In genomic region chr5:142025637-142026036, GRCh38 we compare ENCODE assay signal across 9 cellular contexts. TPM values are rescaled to one million over a fixed set of nuclear protein-coding genes. Genes with fewer than 3 reads are reported as not detected.
DNase-seq lines count a peak whose midpoint lies in the region; ATAC-seq and TF ChIP-seq lines count a peak whose summit lies in the region.
"Had no signal": no experiment of that assay in that cellular context is flagged by ENCODE, and none has a peak within 500 bp of the region (broad histone marks: within the 10 kb centered on the region; RNA-seq: fewer than 3 reads in every experiment).

No MANE protein-coding gene starts in this region.

- peak overlapping the region; percentile 81 for H3K4me3 Mint-ChIP-seq in activated naive CD4-positive, alpha-beta T cell treated with anti-CD3 and anti-CD28 coated beads, Interleukin-2, amount 10 ng/mL, durations not matched to agents 7 days and 5 days
- H3K4me3 Mint-ChIP-seq in activated T-helper 17 cell treated with anti-CD3 and anti-CD28 coated beads, Interleukin-2, amount 50 U/mL, for 72 hours: peak overlapping the region; percentile 95
- peak overlapping the region; percentile 87 for H3K4me3 Mint-ChIP-seq in memory B cell

- in situ Hi-C loops in transverse colon (cut with MboI; ENCODE audit: low pct_ligation_motif_present in 1 of 4, low pct_unique_long_range_greater_than_20kb in 1 of 4, low sequenced_read_pairs in 3 of 4): no loop called here

- H3K4me1 ChIP-seq in transverse colon: peaks cover 0 to 10% (median 2%) of the 10 kb centered on the region in 4 donors

- H3K27me3 ChIP-seq in transverse colon: no peaks in the 10 kb centered on the region
- H3K27me3 ChIP-seq: BE2C had no signal

- no peaks in the 10 kb centered on the region for H3K36me3 Mint-ChIP-seq in activated naive CD4-positive, alpha-beta T cell treated with anti-CD3 and anti-CD28 coated beads, Interleukin-2, amount 10 ng/mL, durations not matched to agents 7 days and 5 days
- no peaks in the 10 kb centered on the region for H3K36me3 Mint-ChIP-seq in activated T-helper 17 cell treated with anti-CD3 and anti-CD28 coated beads, Interleukin-2, amount 50 U/mL, for 72 hours (ENCODE audit: low read depth)
- no peaks in the 10 kb centered on the region for H3K36me3 Mint-ChIP-seq in memory B cell

- no peak for TF ChIP-seq EP300 in transverse colon (IDR thresholded peaks at IDR 0.05; ENCODE audit: low read depth)

- no peak for TF ChIP-seq POLR2A in transverse colon (IDR thresholded peaks at IDR 0.05)

- no peak for TF ChIP-seq CTCF in transverse colon (IDR thresholded peaks at IDR 0.05)

- peaks cover 21% of the 10 kb centered on the region for H3K4me1 Mint-ChIP-seq in activated naive CD4-positive, alpha-beta T cell treated with anti-CD3 and anti-CD28 coated beads, Interleukin-2, amount 10 ng/mL, durations not matched to agents 7 days and 5 days
- peaks cover 7% of the 10 kb centered on the region for H3K4me1 Mint-ChIP-seq in activated T-helper 17 cell treated with anti-CD3 and anti-CD28 coated beads, Interleukin-2, amount 50 U/mL, for 72 hours
- H3K4me1 Mint-ChIP-seq in memory B cell: peaks cover 10% of the 10 kb centered on the region

- no peak for DNase-seq in activated naive CD4-positive, alpha-beta T cell treated with anti-CD3 and anti-CD28 coated beads, Interleukin-2, amount 10 ng/mL, durations not matched to agents 7 days and 5 days
- no peak for DNase-seq in activated naive CD4-positive, alpha-beta T cell treated with anti-CD3 and anti-CD28 coated beads, Interleukin-2, amount 50 U/mL, for 16 hours
- DNase-seq in memory B cell (ENCODE audit: low spot score in 2 of 2) (no peak), transverse colon (no peak), NCI-H1694 (lab: John Stamatoyannopoulos, UW) (no peak)
- DNase-seq in stimulated activated CD4-positive, alpha-beta T cell treated with anti-CD3 and anti-CD28 coated beads, Interleukin-4, amount 100 ng/mL, for 24 hours: no peak

- no peak overlapping the region for H3K4me3 ChIP-seq in transverse colon

- peak overlapping the region; percentile 80 to 88 (median 82) for H3K27ac ChIP-seq in transverse colon

- no peak for ATAC-seq in activated T-helper 17 cell treated with anti-CD3 and anti-CD28 coated beads, Interleukin-2, amount 50 U/mL, for 72 hours (replicated peaks)
- ATAC-seq in memory B cell (ENCODE audit: low read depth): no peak
- no peak for ATAC-seq in HG03565 (IDR thresholded peaks at IDR 0.05; ENCODE audit: unreplicated experiment)

- H3K9me3 Mint-ChIP-seq in activated naive CD4-positive, alpha-beta T cell treated with anti-CD3 and anti-CD28 coated beads, Interleukin-2, amount 10 ng/mL, durations not matched to agents 7 days and 5 days: no peaks in the 10 kb centered on the region
- no peaks in the 10 kb centered on the region for H3K9me3 Mint-ChIP-seq in activated T-helper 17 cell treated with anti-CD3 and anti-CD28 coated beads, Interleukin-2, amount 50 U/mL, for 72 hours
- no peaks in the 10 kb centered on the region for H3K9me3 Mint-ChIP-seq in memory B cell

- peak overlapping the region; percentile 98 for H3K27ac Mint-ChIP-seq in activated naive CD4-positive, alpha-beta T cell treated with anti-CD3 and anti-CD28 coated beads, Interleukin-2, amount 10 ng/mL, durations not matched to agents 7 days and 5 days
- H3K27ac Mint-ChIP-seq in activated T-helper 17 cell treated with anti-CD3 and anti-CD28 coated beads, Interleukin-2, amount 50 U/mL, for 72 hours: peak overlapping the region; percentile 99
- peak overlapping the region; percentile 90 for H3K27ac Mint-ChIP-seq in memory B cell

- no peaks in the 10 kb centered on the region for H3K9me3 ChIP-seq in transverse colon
- H3K9me3 ChIP-seq: BE2C had no signal

- no peaks in the 10 kb centered on the region for H3K36me3 ChIP-seq in transverse colon
- H3K36me3 ChIP-seq: BE2C had no signal

- intact Hi-C loops in transverse colon (cut with DNase I; ENCODE audit: low total_unique reads): no loop called here

- no peaks in the 10 kb centered on the region for H3K27me3 Mint-ChIP-seq in activated naive CD4-positive, alpha-beta T cell treated with anti-CD3 and anti-CD28 coated beads, Interleukin-2, amount 10 ng/mL, durations not matched to agents 7 days and 5 days
- no peaks in the 10 kb centered on the region for H3K27me3 Mint-ChIP-seq in activated T-helper 17 cell treated with anti-CD3 and anti-CD28 coated beads, Interleukin-2, amount 50 U/mL, for 72 hours
- peaks cover 1% of the 10 kb centered on the region for H3K27me3 Mint-ChIP-seq in memory B cell

- 75 to 83% methylated on average over 7 to 8 of the region's 8 CpGs for WGBS in transverse colon (ENCODE audit: low coverage in 1 of 2), 2 donors

- CTCF ChIA-PET in activated naive CD4-positive, alpha-beta T cell treated with anti-CD3 and anti-CD28 coated beads, Interleukin-2, amount 10 ng/mL, durations not matched to agents 7 days and 5 days (lab: Charles Lee): interaction anchor here (0.7 to 1.7 kb wide), 5 partner anchors 11 to 117 kb away, joined by 3 to 6 read pairs (median 4); partner anchors contain the start of gene GNPDA1

RNA-seq across cellular contexts. Expression of gene GNPDA1, which starts 12.8 kb away (rescaled TPM):
- total RNA-seq in activated T-helper 17 cell treated with anti-CD3 and anti-CD28 coated beads, Interleukin-2, amount 50 U/mL, for 72 hours: 10 to 100 TPM; 35.8 to 51.1 TPM
- 10 to 100 TPM in 2 of 4 donors, 1 to 10 TPM in 2; 1.6 to 24.8 (median 8.9) TPM for total RNA-seq in transverse colon

RNA-seq across cellular contexts. Expression of gene RNF14, which starts 56.7 kb away (rescaled TPM):
- total RNA-seq in activated T-helper 17 cell treated with anti-CD3 and anti-CD28 coated beads, Interleukin-2, amount 50 U/mL, for 72 hours: 10 to 100 TPM; 28.4 to 30.8 TPM
- total RNA-seq in transverse colon: 10 to 100 TPM; 15.3 to 66.7 (median 57.1) TPM
